Comparison of ENCODE assay signal across 8 cellular contexts in genomic region chr10:17229967-17230682, GRCh38. TPM values are rescaled to one million over a fixed set of nuclear protein-coding genes. Genes with fewer than 3 reads are reported as not detected.
DNase-seq lines count a peak whose midpoint lies in the region; ATAC-seq and TF ChIP-seq lines count a peak whose summit lies in the region.

No MANE protein-coding gene starts in this region.

- H3K9ac ChIP-seq in parathyroid adenoma, result no peak overlapping the region

- H3K9me3 ChIP-seq in parathyroid adenoma (ENCODE audit: control insufficient read depth, low read length) (no peaks in the 10 kb centered on the region), upper lobe of left lung (no peaks in the 10 kb centered on the region)

- no peaks in the 10 kb centered on the region for H3K79me2 ChIP-seq in parathyroid adenoma

- DNase-seq in Caki2 (ENCODE audit: low read depth) (peak; percentile 88), HT-29 (ENCODE audit: low spot score) (peak; percentile 85), RPMI7951 (ENCODE audit: low read depth) (peak; percentile 81), activated gamma-delta T cell (lab: John Stamatoyannopoulos, UW) (peak; percentile 69), glomerular visceral epithelial cell (ENCODE audit: extremely low spot score) (peak; percentile 84), upper lobe of left lung (peak; percentile 92 to 96)

- peak overlapping the region; percentile 60 for H3K4me2 ChIP-seq in parathyroid adenoma (ENCODE audit: low read length)

- in situ Hi-C loops in Caki2 (cut with HindIII; ENCODE audit: low pct_unique_long_range_greater_than_20kb, low sequenced_read_pairs), result no loop called here

- ATAC-seq in GM21360 (IDR thresholded peaks at IDR 0.05; ENCODE audit: unreplicated experiment), result peak; percentile 62
- ATAC-seq in upper lobe of left lung (ENCODE audit: low FRiP score in 2 of 2), result peak; percentile 66 to 91

- peak in 1 of 4 donors; percentile 39 for TF ChIP-seq EP300 in upper lobe of left lung (IDR thresholded peaks at IDR 0.05)

- TF ChIP-seq POLR2A in upper lobe of left lung (IDR thresholded peaks at IDR 0.05), result peak; percentile 36 to 85 (median 62)

- no peak for TF ChIP-seq CTCF in parathyroid adenoma (IDR thresholded peaks at IDR 0.05)
- TF ChIP-seq CTCF in upper lobe of left lung (IDR thresholded peaks at IDR 0.05), result peak in 3 of 6 experiments; percentile 36 to 57 (median 53)

- H3K4me1 ChIP-seq in parathyroid adenoma (peaks cover 9% of the 10 kb centered on the region), upper lobe of left lung (peaks cover 41 to 77% (median 62%) of the 10 kb centered on the region in 4 donors)

- H3K27ac ChIP-seq in parathyroid adenoma, result peak overlapping the region; percentile 73
- H3K27ac ChIP-seq in upper lobe of left lung, result peak overlapping the region; percentile 97 to 99 (median 98)

- H2AFZ ChIP-seq in parathyroid adenoma, result peak overlapping the region; percentile 52

- H3K27me3 ChIP-seq in parathyroid adenoma (ENCODE audit: control insufficient read depth, insufficient read depth, low read length) (no peaks in the 10 kb centered on the region), upper lobe of left lung (no peaks in the 10 kb centered on the region)

- 0% methylated on average over 9 to 42 of the region's 43 CpGs for WGBS in upper lobe of left lung, 2 donors

- peak overlapping the region; percentile 64 for H3K4me3 ChIP-seq in parathyroid adenoma (ENCODE audit: low read depth, low read length)
- H3K4me3 ChIP-seq in upper lobe of left lung, result peak overlapping the region; percentile 68 to 95 (median 93)

- H3K36me3 ChIP-seq in parathyroid adenoma (ENCODE audit: control insufficient read depth, insufficient read depth, low read length), result no peaks in the 10 kb centered on the region
- peaks cover 18 to 45% (median 32%) of the 10 kb centered on the region in 4 donors for H3K36me3 ChIP-seq in upper lobe of left lung

RNA-seq across cellular contexts. Expression of gene VIM, which starts 2.1 kb away (rescaled TPM):
- total RNA-seq in Caki2 (2014; rRNA removed; shearing (Covaris generic); ENCODE audit: low replicate concordance), result 4,560 and 4,793 TPM in 2 replicates
- 0.08 TPM in 1 of 2 replicates, not detected in the other for total RNA-seq in HT-29 (2014; rRNA removed; shearing (Covaris generic))
- total RNA-seq in RPMI7951 (2014; rRNA removed; shearing (Covaris generic)), result 11,641 and 12,249 TPM in 2 replicates
- 1,000 to 10,000 TPM in 5 of 6 donors, 100 to 1,000 TPM in 1; 999 to 2,711 (median 1,731) TPM for total RNA-seq in upper lobe of left lung

RNA-seq across cellular contexts. Expression of gene TRDMT1, which starts 28.7 kb away (rescaled TPM):
- 5.2 and 8.7 TPM in 2 replicates for total RNA-seq in Caki2 (2014; rRNA removed; shearing (Covaris generic); ENCODE audit: low replicate concordance)
- total RNA-seq in HT-29 (2014; rRNA removed; shearing (Covaris generic)), result 1.3 and 3.2 TPM in 2 replicates
- total RNA-seq in RPMI7951 (2014; rRNA removed; shearing (Covaris generic)), result 9.9 and 18.1 TPM in 2 replicates
- 10 to 100 TPM in 2 of 6 donors, 1 to 10 TPM in 4; 5.8 to 22.0 (median 7.4) TPM for total RNA-seq in upper lobe of left lung

Comparison
In these comparisons a context has a peak if more than half of its experiments do, and no peak if none do; other contexts are left out.
1. Peak in every context shown above with its lines: DNase-seq, ATAC-seq, H3K4me3 ChIP-seq and H3K27ac ChIP-seq.
2. RNA of gene VIM, which starts 2.1 kb away (total RNA-seq): 11,641 to 12,249 TPM in RPMI7951, 4,560 to 4,793 TPM in Caki2 and 999 to 2,711 TPM in upper lobe of left lung; 0.08 TPM in HT-29; every median in the first group is over 100 times any median in the second.